ENCODE assay signal across 8 cellular contexts in the genomic region with DNA sequence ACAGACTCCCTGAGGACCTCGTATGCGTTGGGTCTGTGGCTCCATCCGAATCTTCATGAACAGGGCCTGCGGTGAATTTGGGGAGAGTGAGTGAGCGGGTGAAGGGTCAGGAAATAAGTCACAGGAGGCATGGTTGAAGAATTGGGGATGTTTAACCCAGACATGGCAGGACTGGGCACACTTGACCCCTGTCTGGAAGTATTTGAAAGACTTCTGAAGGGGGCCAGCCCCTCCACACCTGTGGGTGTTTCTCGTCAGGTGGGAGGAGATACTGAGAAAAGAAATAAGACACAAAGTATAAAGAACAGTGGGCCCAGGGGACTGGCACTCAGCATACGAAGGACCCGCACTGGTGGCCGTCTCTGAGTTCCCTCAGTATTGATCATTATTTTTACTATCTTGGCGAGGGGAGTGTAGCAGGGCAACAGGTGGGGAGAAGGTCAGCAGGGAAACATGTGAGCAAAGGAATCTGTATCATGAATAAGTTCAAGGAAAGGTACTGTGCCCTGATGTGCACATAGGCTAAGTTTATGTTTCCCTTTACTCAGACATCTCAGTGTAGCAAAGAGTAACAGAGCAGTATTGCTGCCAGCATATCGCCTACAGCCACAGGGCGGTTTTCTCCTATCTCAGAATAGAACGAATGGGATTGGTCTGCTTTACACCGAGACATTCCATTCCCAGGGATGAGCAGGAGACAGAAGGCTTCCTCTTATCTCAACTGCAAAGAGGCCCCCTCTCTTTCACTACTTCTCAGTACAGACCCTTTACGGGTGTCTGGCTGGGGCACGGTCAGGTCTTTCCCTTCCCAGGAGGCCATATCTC. TPM values are rescaled to one million over a fixed set of nuclear protein-coding genes. Genes with fewer than 3 reads are reported as not detected.
DNase-seq lines count a peak whose midpoint lies in the region; ATAC-seq and TF ChIP-seq lines count a peak whose summit lies in the region.

No MANE protein-coding gene starts in this region.

- peak overlapping the region; percentile 75 to 82 for H3K27ac ChIP-seq in thoracic aorta

- H3K27ac Mint-ChIP-seq in activated CD4-positive, alpha-beta T cell treated with anti-CD3 and anti-CD28 coated beads, Interleukin-2, amount 10 ng/mL, durations not matched to agents 7 days and 5 days: peak overlapping the region; percentile 97
- H3K27ac Mint-ChIP-seq in activated naive CD4-positive, alpha-beta T cell treated with anti-CD3 and anti-CD28 coated beads, Interleukin-2, amount 50 U/mL, for 72 hours: peak overlapping the region; percentile 97 to 98

- no peaks in the 10 kb centered on the region for H3K27me3 ChIP-seq in thoracic aorta (replicated peaks; ENCODE audit: insufficient read depth)

- H3K9me3 ChIP-seq in thoracic aorta: no peaks in the 10 kb centered on the region

- H3K4me3 Mint-ChIP-seq in activated CD4-positive, alpha-beta T cell treated with anti-CD3 and anti-CD28 coated beads, Interleukin-2, amount 10 ng/mL, durations not matched to agents 7 days and 5 days: peak overlapping the region; percentile 86

- H3K27me3 Mint-ChIP-seq in activated CD4-positive, alpha-beta T cell treated with anti-CD3 and anti-CD28 coated beads, Interleukin-2, amount 10 ng/mL, durations not matched to agents 7 days and 5 days: no peaks in the 10 kb centered on the region

- peak in 1 of 2 donors; percentile 58 for ATAC-seq in activated naive CD4-positive, alpha-beta T cell treated with anti-CD3 and anti-CD28 coated beads, Interleukin-2, amount 50 U/mL, for 72 hours
- ATAC-seq in thoracic aorta (ENCODE audit: insufficient number of reproducible peaks, low FRiP score, low read depth): peak; percentile 8
- no peak for ATAC-seq in HG02571 (IDR thresholded peaks at IDR 0.05; ENCODE audit: unreplicated experiment)

- no peak for TF ChIP-seq CTCF in thoracic aorta (IDR thresholded peaks at IDR 0.05)

- peak overlapping the region; percentile 91 for H3K4me3 ChIP-seq in thoracic aorta

- peaks cover 24% of the 10 kb centered on the region for H3K36me3 Mint-ChIP-seq in activated CD4-positive, alpha-beta T cell treated with anti-CD3 and anti-CD28 coated beads, Interleukin-2, amount 10 ng/mL, durations not matched to agents 7 days and 5 days (ENCODE audit: low read depth)
- peaks cover 5 to 27% of the 10 kb centered on the region in 2 donors for H3K36me3 Mint-ChIP-seq in activated naive CD4-positive, alpha-beta T cell treated with anti-CD3 and anti-CD28 coated beads, Interleukin-2, amount 50 U/mL, for 72 hours

- no peaks in the 10 kb centered on the region for H3K9me3 Mint-ChIP-seq in activated CD4-positive, alpha-beta T cell treated with anti-CD3 and anti-CD28 coated beads, Interleukin-2, amount 10 ng/mL, durations not matched to agents 7 days and 5 days
- no peaks in the 10 kb centered on the region for H3K9me3 Mint-ChIP-seq in activated naive CD4-positive, alpha-beta T cell treated with anti-CD3 and anti-CD28 coated beads, Interleukin-2, amount 50 U/mL, for 72 hours

- DNase-seq in activated CD4-positive, alpha-beta T cell treated with anti-CD3 and anti-CD28 coated beads, Interleukin-2, amount 10 ng/mL, durations not matched to agents 7 days and 5 days: no peak
- DNase-seq in activated CD4-positive, alpha-beta T cell treated with anti-CD3 and anti-CD28 coated beads, Interleukin-2, amount 50 U/mL, for 1 hour: no peak
- DNase-seq in activated naive CD4-positive, alpha-beta T cell treated with anti-CD3 and anti-CD28 coated beads, Interleukin-2, amount 50 U/mL, for 72 hours (ENCODE audit: low spot score in 2 of 2): no peak
- DNase-seq in iris pigment epithelial cell (ENCODE audit: low read depth) (peak; percentile 35), thoracic aorta (ENCODE audit: low spot score) (no peak), iPS-NIHi7 (ENCODE audit: extremely low spot score) (no peak), EL (no peak)

- POLR2A ChIA-PET in activated CD4-positive, alpha-beta T cell treated with anti-CD3 and anti-CD28 coated beads, Interleukin-2, amount 10 ng/mL, durations not matched to agents 7 days and 5 days (lab: Charles Lee): interaction anchor here (1.0 kb wide), 2 partner anchors 14 to 20 kb away, joined by 3 to 4 read pairs; no protein-coding TSS in a partner anchor

- H3K36me3 ChIP-seq in thoracic aorta: peaks cover 4% of the 10 kb centered on the region

- peaks cover 68% of the 10 kb centered on the region for H3K4me1 Mint-ChIP-seq in activated CD4-positive, alpha-beta T cell treated with anti-CD3 and anti-CD28 coated beads, Interleukin-2, amount 10 ng/mL, durations not matched to agents 7 days and 5 days

- peaks cover 9 to 24% of the 10 kb centered on the region in 2 donors for H3K4me1 ChIP-seq in thoracic aorta (ENCODE audit: control insufficient read depth in 1 of 2, low read depth in 2 of 2)

- CTCF ChIA-PET in activated CD4-positive, alpha-beta T cell treated with anti-CD3 and anti-CD28 coated beads, Interleukin-2, amount 10 ng/mL, durations not matched to agents 7 days and 5 days (lab: Charles Lee): interaction anchor here (0.9 to 2.8 kb wide), 5 partner anchors 8 to 79 kb away, joined by 3 to 15 read pairs (median 7); a partner anchor contains a TSS

RNA-seq across cellular contexts. Expression of a gene that starts 38.2 kb away (rescaled TPM):
- total RNA-seq in activated CD4-positive, alpha-beta T cell treated with anti-CD3 and anti-CD28 coated beads, Interleukin-2, amount 10 ng/mL, durations not matched to agents 7 days and 5 days: 10 to 100 TPM; 77.1 to 82.2 TPM
- 100 to 1,000 TPM in 1 of 2 donors, 10 to 100 TPM in 1; 77.0 to 181 TPM for total RNA-seq in activated naive CD4-positive, alpha-beta T cell treated with anti-CD3 and anti-CD28 coated beads, Interleukin-2, amount 50 U/mL, for 72 hours
- 100 to 1,000 TPM; 151 to 311 TPM for total RNA-seq in thoracic aorta
